ENCODE assay signal across 9 cellular contexts in the genomic region with DNA sequence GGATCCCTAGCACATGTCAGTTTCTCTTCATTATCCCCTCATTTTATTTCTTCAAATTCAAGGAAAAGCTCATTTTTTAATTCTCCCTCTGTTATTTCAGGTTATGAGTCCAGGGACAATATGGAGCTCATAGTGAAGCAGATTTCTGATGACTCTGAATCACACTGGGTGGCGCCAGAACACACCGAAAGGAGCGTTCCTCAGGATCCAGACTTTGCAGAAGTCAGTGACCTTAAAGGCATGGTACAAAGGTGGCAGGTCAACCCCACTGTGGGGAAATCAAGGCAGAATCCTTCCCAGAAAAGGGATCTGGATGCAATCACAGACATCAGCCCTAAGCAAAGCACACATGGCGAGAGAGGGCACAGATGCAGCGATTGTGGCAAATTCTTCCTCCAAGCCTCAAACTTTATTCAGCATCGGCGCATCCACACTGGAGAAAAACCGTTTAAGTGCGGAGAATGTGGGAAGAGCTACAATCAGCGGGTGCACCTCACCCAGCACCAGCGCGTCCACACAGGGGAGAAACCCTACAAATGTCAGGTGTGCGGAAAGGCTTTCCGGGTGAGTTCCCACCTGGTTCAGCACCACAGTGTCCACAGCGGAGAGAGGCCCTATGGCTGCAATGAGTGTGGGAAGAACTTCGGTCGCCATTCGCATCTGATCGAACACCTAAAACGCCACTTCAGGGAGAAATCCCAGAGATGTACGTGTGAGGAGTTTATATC. TPM values are rescaled to one million over a fixed set of nuclear protein-coding genes. Genes with fewer than 3 reads are reported as not detected.
DNase-seq lines count a peak whose midpoint lies in the region; ATAC-seq and TF ChIP-seq lines count a peak whose summit lies in the region.
"Had no signal": no experiment of that assay in that cellular context is flagged by ENCODE, and none has a peak within 500 bp of the region (broad histone marks: within the 10 kb centered on the region; RNA-seq: fewer than 3 reads in every experiment).

No MANE protein-coding gene starts in this region.

- H3K27ac ChIP-seq in DND-41 (ENCODE audit: low read length): no peak overlapping the region

- peaks cover 71% of the 10 kb centered on the region for H3K36me3 ChIP-seq in DND-41 (ENCODE audit: insufficient read depth, low read length)

- TF ChIP-seq CTCF in DND-41 (IDR thresholded peaks at IDR 0.05; ENCODE audit: borderline replicate concordance, extremely low read depth, low read length, poor library complexity, severe bottlenecking) (peak; percentile 54), astrocyte of the spinal cord (IDR thresholded peaks at IDR 0.05; ENCODE audit: low read depth, low read length) (peak; percentile 22)

- peaks cover 12% of the 10 kb centered on the region for H3K9me3 ChIP-seq in DND-41 (ENCODE audit: insufficient read depth, low read length, severe bottlenecking)

- H3K27me3 ChIP-seq in DND-41 (ENCODE audit: insufficient read depth, low read length, poor library complexity): no peaks in the 10 kb centered on the region

- H3K79me2 ChIP-seq in DND-41 (ENCODE audit: insufficient read depth, low read length): 0 out of 2 replicates have a peak, but pooled peaks cover 2% of the 10 kb centered on the region

- no peak for DNase-seq in DND-41
- DNase-seq in Kasumi-1 (lab: John Stamatoyannopoulos, UW): peak; percentile 41 to 49
- no peak for DNase-seq in astrocyte of the spinal cord (ENCODE audit: low read depth, low spot score)
- peak in 3 of 10 donors; percentile 9 to 25 (median 15) for DNase-seq in naive thymus-derived CD8-positive, alpha-beta T cell
- no peak for DNase-seq in NK-92 (lab: John Stamatoyannopoulos, UW; ENCODE audit: unreplicated experiment)
- DNase-seq in HuH-7.5 (ENCODE audit: low spot score): no peak

- H3K4me1 Mint-ChIP-seq in naive thymus-derived CD8-positive, alpha-beta T cell: peaks cover 0 to 8% (median 2%) of the 10 kb centered on the region in 4 donors
- H3K4me1 Mint-ChIP-seq: mesothelial cell of epicardium had no signal

- peak overlapping the region in 1 of 10 donors; percentile 25 for H3K4me3 Mint-ChIP-seq in naive thymus-derived CD8-positive, alpha-beta T cell
- H3K4me3 Mint-ChIP-seq: mesothelial cell of epicardium had no signal

- H3K9ac ChIP-seq in DND-41 (ENCODE audit: low read depth, low read length): no peak overlapping the region

- H2AFZ ChIP-seq in DND-41 (ENCODE audit: low read depth, low read length): no peak overlapping the region

- H3K4me2 ChIP-seq in DND-41 (ENCODE audit: insufficient read depth, low read length): no peak overlapping the region

- in situ Hi-C loops in astrocyte of the spinal cord (cut with HindIII; ENCODE audit: low sequenced_read_pairs): no loop called here

- H3K4me3 ChIP-seq in DND-41 (ENCODE audit: low read depth in 1 of 2, low read length in 2 of 2) (no peak overlapping the region), astrocyte of the spinal cord (ENCODE audit: low read depth, low read length) (no peak overlapping the region)

- no peaks in the 10 kb centered on the region for H3K4me1 ChIP-seq in DND-41 (ENCODE audit: insufficient read depth, low read length)

- ATAC-seq in DND-41 (ENCODE audit: insufficient read depth, low read depth) (peak; percentile 63; the same call in 2 of the 3 replicates), HG02759 (IDR thresholded peaks at IDR 0.05; ENCODE audit: unreplicated experiment) (no peak), HG03139 (IDR thresholded peaks at IDR 0.05; ENCODE audit: unreplicated experiment) (no peak)
- peak; percentile 45 to 59 for ATAC-seq in naive thymus-derived CD8-positive, alpha-beta T cell

- POLR2A ChIA-PET in naive thymus-derived CD8-positive, alpha-beta T cell (lab: Charles Lee): interaction anchor here (0.6 to 1.4 kb wide), 2 partner anchors 26 to 55 kb away, joined by 3 to 4 read pairs; partner anchors contain the start of gene FAM200A

- H3K27ac Mint-ChIP-seq in naive thymus-derived CD8-positive, alpha-beta T cell: peak overlapping the region in 5 of 10 donors; percentile 5 to 85 (median 52)
- H3K27ac Mint-ChIP-seq: mesothelial cell of epicardium had no signal

- peaks cover 0 to 21% (median 9%) of the 10 kb centered on the region in 9 donors for H3K9me3 Mint-ChIP-seq in naive thymus-derived CD8-positive, alpha-beta T cell

- peaks cover 17 to 63% (median 36%) of the 10 kb centered on the region in 3 donors for H3K36me3 Mint-ChIP-seq in naive thymus-derived CD8-positive, alpha-beta T cell

- no peaks in the 10 kb centered on the region for H3K27me3 Mint-ChIP-seq in naive thymus-derived CD8-positive, alpha-beta T cell

- H4K20me1 ChIP-seq in DND-41 (ENCODE audit: insufficient read depth, low read length): no peaks in the 10 kb centered on the region

RNA-seq across cellular contexts. Expression of gene ZKSCAN5, which starts 21.4 kb away (rescaled TPM):
- 1 to 10 TPM; 8.9 to 9.9 TPM for total RNA-seq in naive thymus-derived CD8-positive, alpha-beta T cell
- polyA plus RNA-seq in naive thymus-derived CD8-positive, alpha-beta T cell: 1 to 10 TPM; 3.0 to 5.7 (median 3.9) TPM

RNA-seq across cellular contexts. Expression of gene ZNF394, which starts 25.8 kb away (rescaled TPM):
- total RNA-seq in naive thymus-derived CD8-positive, alpha-beta T cell: 100 to 1,000 TPM; 107 to 120 TPM
- polyA plus RNA-seq in naive thymus-derived CD8-positive, alpha-beta T cell: 10 to 100 TPM; 58.5 to 67.1 (median 60.8) TPM

RNA-seq across cellular contexts. Expression of gene FAM200A, which starts 26.0 kb away (rescaled TPM):
- 10 to 100 TPM in 1 of 2 experiments, 1 to 10 TPM in 1; 8.6 to 11.3 TPM for total RNA-seq in naive thymus-derived CD8-positive, alpha-beta T cell
- 1 to 10 TPM; 3.2 to 6.3 (median 5.4) TPM for polyA plus RNA-seq in naive thymus-derived CD8-positive, alpha-beta T cell

RNA-seq across cellular contexts. Expression of gene ZNF655, which starts 32.6 kb away (rescaled TPM):
- total RNA-seq in naive thymus-derived CD8-positive, alpha-beta T cell: 100 to 1,000 TPM; 179 to 181 TPM
- polyA plus RNA-seq in naive thymus-derived CD8-positive, alpha-beta T cell: 10 to 100 TPM; 70.3 to 86.3 (median 74.3) TPM

RNA-seq across cellular contexts. Expression of gene ZNF789, which starts 53.2 kb away (rescaled TPM):
- 10 to 100 TPM; 22.8 to 31.8 TPM for total RNA-seq in naive thymus-derived CD8-positive, alpha-beta T cell
- 1 to 10 TPM; 7.3 to 8.2 (median 8.0) TPM for polyA plus RNA-seq in naive thymus-derived CD8-positive, alpha-beta T cell

Comparison
In these comparisons a context has a peak if more than half of its experiments do, and no peak if none do; other contexts are left out.
1. ATAC-seq: peak in DND-41 (single experiment) and naive thymus-derived CD8-positive, alpha-beta T cell (2 of 2); none in HG02759 (single experiment) and HG03139 (single experiment).
2. DNase-seq: peak in Kasumi-1 (2 of 2); none in DND-41 (single experiment), astrocyte of the spinal cord (single experiment), NK-92 (single experiment) and HuH-7.5 (single experiment).